8 cellular contexts compared by ENCODE assay signal in the genomic region with DNA sequence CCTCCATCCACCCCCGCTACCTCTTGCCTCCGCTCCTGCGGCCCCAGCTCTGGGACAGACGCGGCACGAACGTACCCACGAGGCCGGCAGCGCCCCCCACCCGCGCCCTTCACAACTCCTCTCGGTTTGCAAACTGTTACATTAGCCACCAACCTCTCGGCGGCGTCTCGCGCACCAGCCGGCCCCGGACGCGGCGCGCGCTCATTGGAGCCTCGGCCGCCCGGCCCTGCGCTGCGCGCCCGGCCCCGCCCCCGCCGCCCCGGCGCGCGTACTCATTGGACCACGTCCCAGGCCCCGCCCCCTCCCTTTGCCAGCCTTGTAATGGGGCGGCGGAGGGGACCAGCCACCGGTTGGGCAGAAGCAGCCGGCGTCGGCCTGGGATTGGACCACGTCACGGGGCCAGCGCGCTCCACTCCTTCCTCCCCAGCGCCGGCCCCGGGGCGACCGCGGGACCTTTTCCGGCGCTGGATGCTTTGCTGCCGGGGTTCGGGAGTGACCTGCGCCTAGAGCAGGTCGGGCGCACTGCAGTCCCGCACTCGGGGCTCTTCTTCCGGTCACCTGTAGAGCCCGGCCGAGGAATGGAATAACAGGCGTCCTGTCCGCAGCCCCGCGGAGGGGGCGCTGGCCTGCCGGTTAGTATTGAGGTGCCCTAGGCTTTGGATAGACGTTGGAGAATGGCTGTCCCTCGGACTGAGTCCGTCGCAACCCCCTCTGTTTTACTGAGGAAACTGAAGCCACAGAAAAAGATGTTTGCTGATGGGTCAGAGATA. TPM values are rescaled to one million over a fixed set of nuclear protein-coding genes. Genes with fewer than 3 reads are reported as not detected.
A peak's percentile ranks its signal among the peaks of the same experiment; 100 is the strongest.
DNase-seq lines count a peak whose midpoint lies in the region; ATAC-seq and TF ChIP-seq lines count a peak whose summit lies in the region.

A gene with protein sequence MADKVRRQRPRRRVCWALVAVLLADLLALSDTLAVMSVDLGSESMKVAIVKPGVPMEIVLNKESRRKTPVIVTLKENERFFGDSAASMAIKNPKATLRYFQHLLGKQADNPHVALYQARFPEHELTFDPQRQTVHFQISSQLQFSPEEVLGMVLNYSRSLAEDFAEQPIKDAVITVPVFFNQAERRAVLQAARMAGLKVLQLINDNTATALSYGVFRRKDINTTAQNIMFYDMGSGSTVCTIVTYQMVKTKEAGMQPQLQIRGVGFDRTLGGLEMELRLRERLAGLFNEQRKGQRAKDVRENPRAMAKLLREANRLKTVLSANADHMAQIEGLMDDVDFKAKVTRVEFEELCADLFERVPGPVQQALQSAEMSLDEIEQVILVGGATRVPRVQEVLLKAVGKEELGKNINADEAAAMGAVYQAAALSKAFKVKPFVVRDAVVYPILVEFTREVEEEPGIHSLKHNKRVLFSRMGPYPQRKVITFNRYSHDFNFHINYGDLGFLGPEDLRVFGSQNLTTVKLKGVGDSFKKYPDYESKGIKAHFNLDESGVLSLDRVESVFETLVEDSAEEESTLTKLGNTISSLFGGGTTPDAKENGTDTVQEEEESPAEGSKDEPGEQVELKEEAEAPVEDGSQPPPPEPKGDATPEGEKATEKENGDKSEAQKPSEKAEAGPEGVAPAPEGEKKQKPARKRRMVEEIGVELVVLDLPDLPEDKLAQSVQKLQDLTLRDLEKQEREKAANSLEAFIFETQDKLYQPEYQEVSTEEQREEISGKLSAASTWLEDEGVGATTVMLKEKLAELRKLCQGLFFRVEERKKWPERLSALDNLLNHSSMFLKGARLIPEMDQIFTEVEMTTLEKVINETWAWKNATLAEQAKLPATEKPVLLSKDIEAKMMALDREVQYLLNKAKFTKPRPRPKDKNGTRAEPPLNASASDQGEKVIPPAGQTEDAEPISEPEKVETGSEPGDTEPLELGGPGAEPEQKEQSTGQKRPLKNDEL (minus strand): TSS at position 206 of the 770 bp plus-strand sequence. CDS start 1,045 bp downstream, outside the sequence.

- in situ Hi-C loops in GM23248 (cut with MboI): no loop called here

- H3K27me3 ChIP-seq in GM23248 (replicated peaks; ENCODE audit: insufficient read depth) (no peaks in the 10 kb centered on the region), fibroblast of lung (ENCODE audit: control insufficient read depth, insufficient read depth, low read length) (no peaks in the 10 kb centered on the region)

- peak; percentile 90 to 93 for ATAC-seq in naive thymus-derived CD8-positive, alpha-beta T cell

- peaks cover 18 to 47% (median 36%) of the 10 kb centered on the region in 4 donors for H3K4me1 Mint-ChIP-seq in naive thymus-derived CD8-positive, alpha-beta T cell

- peak within 1 kb of the TSS; percentile 91 to 99 (median 96) for H3K4me3 Mint-ChIP-seq in naive thymus-derived CD8-positive, alpha-beta T cell

- H3K9ac ChIP-seq in GM23248: peak within 1 kb of the TSS; percentile 93
- H3K9ac ChIP-seq in fibroblast of lung (ENCODE audit: insufficient read depth, low read length): peak within 1 kb of the TSS; percentile 96

- no peaks in the 10 kb centered on the region for H3K9me2 ChIP-seq in GM23248 (ENCODE audit: insufficient read depth)

- POLR2A ChIA-PET in naive thymus-derived CD8-positive, alpha-beta T cell (lab: Charles Lee): interaction anchor here (0.5 to 4.0 kb wide), 18 partner anchors 9 to 618 kb away, joined by 3 to 45 read pairs (median 6); partner anchors contain the start of genes CENATAC, DPAGT1, HINFP and RPS25

- peak within 1 kb of the TSS; percentile 82 for H3K27ac ChIP-seq in GM23248
- peak within 1 kb of the TSS; percentile 89 for H3K27ac ChIP-seq in fibroblast of lung (ENCODE audit: insufficient read depth, low read length)

- H3K4me3 ChIP-seq in GM23248 (peak within 1 kb of the TSS; percentile 91), fibroblast of lung (replicated peaks in 1 of 4; ENCODE audit: control extremely low read depth in 1 of 4, insufficient read depth in 1 of 4, low read depth in 3 of 4, low read length in 4 of 4) (peak within 1 kb of the TSS; percentile 77 to 94 (median 88))

- no peaks in the 10 kb centered on the region for H3K9me3 ChIP-seq in GM23248 (ENCODE audit: low read depth)
- H3K9me3 ChIP-seq in fibroblast of lung (ENCODE audit: control insufficient read depth, insufficient read depth, low read depth, low read length): no peaks in the 10 kb centered on the region

- H2AFZ ChIP-seq in GM23248: peak within 1 kb of the TSS; percentile 86
- peak within 1 kb of the TSS; percentile 63 for H2AFZ ChIP-seq in fibroblast of lung (ENCODE audit: low read length)

- peaks cover 10% of the 10 kb centered on the region; the same call in 1 of the 2 replicates for H3F3A ChIP-seq in GM23248 (ENCODE audit: insufficient read depth)

- peaks cover 13% of the 10 kb centered on the region; the same call in 1 of the 2 replicates for H3K4me1 ChIP-seq in GM23248 (ENCODE audit: insufficient read depth)
- no peaks in the 10 kb centered on the region for H3K4me1 ChIP-seq in fibroblast of lung (ENCODE audit: control insufficient read depth, extremely low read depth, insufficient read depth, low read length)

- 1% methylated on average over 57 to 70 of the region's 79 CpGs for WGBS in GM23248 (ENCODE audit: low coverage in 1 of 2, low lambda C conversion rate in 2 of 2, missing lambda C conversion rate in 2 of 2), 2 experiments

- H3K27ac Mint-ChIP-seq in naive thymus-derived CD8-positive, alpha-beta T cell: peak within 1 kb of the TSS; percentile 93 to 99 (median 97)

- peaks cover 18% of the 10 kb centered on the region; the same call in 1 of the 2 replicates for H3K36me3 ChIP-seq in GM23248 (ENCODE audit: low read depth)
- H3K36me3 ChIP-seq in fibroblast of lung (ENCODE audit: control insufficient read depth, insufficient read depth, low read length): peaks cover 19% of the 10 kb centered on the region

- peaks cover 57% of the 10 kb centered on the region for H3K79me2 ChIP-seq in GM23248 (ENCODE audit: insufficient read depth)
- H3K79me2 ChIP-seq in fibroblast of lung (ENCODE audit: control insufficient read depth, insufficient read depth, low read length): peaks cover 21% of the 10 kb centered on the region

- H3K36me3 Mint-ChIP-seq in naive thymus-derived CD8-positive, alpha-beta T cell: peaks cover 4 to 45% (median 11%) of the 10 kb centered on the region in 3 donors

- DNase-seq in Daoy (ENCODE audit: low read depth): peak; percentile 98
- peak; percentile 99 for DNase-seq in GM23248
- peak; percentile 94 for DNase-seq in Kasumi-1 (lab: John Stamatoyannopoulos, UW)
- DNase-seq in RPMI7951 (ENCODE audit: low read depth): peak; percentile 96
- peak; percentile 96 to 98 for DNase-seq in activated T-helper 1 cell treated with anti-CD3 and anti-CD28 coated beads, Interleukin-2, amount 50 U/mL, for 16 hours (ENCODE audit: low read depth in 1 of 2, low spot score in 1 of 2)
- peak; percentile 93 to 95 for DNase-seq in fibroblast of lung (ENCODE audit: low read depth in 2 of 2)
- DNase-seq in naive thymus-derived CD8-positive, alpha-beta T cell: peak; percentile 92 to 100 (median 98)
- DNase-seq in stimulated activated naive CD4-positive, alpha-beta T cell (lab: John Stamatoyannopoulos, UW): peak; percentile 95 to 98 (median 97)

- H4K20me1 ChIP-seq in GM23248 (ENCODE audit: insufficient read depth) (no peaks in the 10 kb centered on the region), fibroblast of lung (ENCODE audit: control insufficient read depth, extremely low read depth, insufficient read depth, low read length) (no peaks in the 10 kb centered on the region)

- no peaks in the 10 kb centered on the region for H3K9me3 Mint-ChIP-seq in naive thymus-derived CD8-positive, alpha-beta T cell

- peak; percentile 15 to 40 for TF ChIP-seq CTCF in fibroblast of lung (conservative IDR thresholded peaks at IDR 0.05 in 1 of 2, IDR thresholded peaks at IDR 0.05 in 1 of 2; ENCODE audit: low read depth in 1 of 2, low read length in 2 of 2)

- H3K4me2 ChIP-seq in GM23248 (ENCODE audit: unreplicated experiment): peak within 1 kb of the TSS; percentile 87
- H3K4me2 ChIP-seq in fibroblast of lung (ENCODE audit: extremely low read depth, insufficient read depth, low read length): peak within 1 kb of the TSS; percentile 98

- H3K27me3 Mint-ChIP-seq in naive thymus-derived CD8-positive, alpha-beta T cell: no peaks in the 10 kb centered on the region

RNA-seq across cellular contexts. Expression of the gene that starts here (rescaled TPM):
- 172 and 186 TPM in 2 replicates for total RNA-seq in Daoy (2014; rRNA removed; shearing (Covaris generic))
- total RNA-seq in GM23248 (2014; rRNA removed; shearing (Covaris generic)): 85.4 and 97.0 TPM in 2 replicates
- polyA plus RNA-seq in GM23248 (2016; fragmentation: Nextera tagmentation; extraction: Ambion mirVana) (56.3 and 58.5 TPM in 2 replicates), fibroblast of lung (85.6 and 116 TPM in 2 replicates)
- total RNA-seq in RPMI7951 (2014; rRNA removed; shearing (Covaris generic)): 106 and 115 TPM in 2 replicates
- total RNA-seq in fibroblast of lung: 73.7 and 77.3 TPM in 2 replicates
- polyA plus RNA-seq in fibroblast of lung (2012): 65.1 and 73.4 TPM in 2 replicates
- polyA minus RNA-seq in fibroblast of lung (ENCODE audit: low replicate concordance): 242 and 296 TPM in 2 replicates
- total RNA-seq in naive thymus-derived CD8-positive, alpha-beta T cell: 10 to 100 TPM; 65.1 to 69.6 TPM
- 10 to 100 TPM; 14.1 to 17.1 (median 15.8) TPM for polyA plus RNA-seq in naive thymus-derived CD8-positive, alpha-beta T cell

Comparison
In these comparisons a context has a peak if more than half of its experiments do, and no peak if none do; other contexts are left out.
1. Peak in every context shown above with its lines: DNase-seq, ATAC-seq, H3K4me3 ChIP-seq and H3K27ac ChIP-seq.